Comparison of ENCODE assay signal across 8 cellular contexts in genomic region chr18:61435064-61435652, GRCh38.
DNase-seq lines count a peak whose midpoint lies in the region; ATAC-seq and TF ChIP-seq lines count a peak whose summit lies in the region.

No MANE protein-coding gene starts in this region.

- no peak overlapping the region for H3K4me3 ChIP-seq in WI38 (ENCODE audit: low read depth, low read length)
- no peak overlapping the region for H3K4me3 ChIP-seq in MG63

- no peak overlapping the region for H3K4me3 Mint-ChIP-seq in effector memory CD8-positive, alpha-beta T cell

- no peaks in the 10 kb centered on the region for H3K36me3 Mint-ChIP-seq in effector memory CD8-positive, alpha-beta T cell (ENCODE audit: insufficient read depth)

- H3K27me3 Mint-ChIP-seq in effector memory CD8-positive, alpha-beta T cell, result no peaks in the 10 kb centered on the region

- peak; percentile 79 for ATAC-seq in GM19467 (IDR thresholded peaks at IDR 0.05; ENCODE audit: unreplicated experiment)
- ATAC-seq in HG03460 (IDR thresholded peaks at IDR 0.05; ENCODE audit: unreplicated experiment), result peak; percentile 93
- no peak for ATAC-seq in effector memory CD8-positive, alpha-beta T cell (replicated peaks)

- TF ChIP-seq CTCF in GM10266 (IDR thresholded peaks at IDR 0.05; ENCODE audit: control insufficient read depth, insufficient read depth, low read depth, missing control alignments) (peak; percentile 49), WI38 (IDR thresholded peaks at IDR 0.05; ENCODE audit: low read depth, low read length) (peak; percentile 36)

- no peaks in the 10 kb centered on the region for H3K36me3 ChIP-seq in MG63

- H3K9me3 Mint-ChIP-seq in effector memory CD8-positive, alpha-beta T cell, result peaks cover 2 to 13% of the 10 kb centered on the region in 2 donors

- DNase-seq in GM10266 (ENCODE audit: extremely low spot score), result peak; percentile 21
- DNase-seq in lung microvascular endothelial cell (ENCODE audit: low read depth in 2 of 2), result peak; percentile 14 to 22
- DNase-seq in effector memory CD8-positive, alpha-beta T cell, result no peak
- DNase-seq in 8988T, result no peak
- no peak for DNase-seq in MG63

- no peaks in the 10 kb centered on the region for H3K9me3 ChIP-seq in MG63

- no peaks in the 10 kb centered on the region for H3K4me1 Mint-ChIP-seq in effector memory CD8-positive, alpha-beta T cell (ENCODE audit: low read depth in 2 of 2)

- no peak overlapping the region for H3K27ac Mint-ChIP-seq in effector memory CD8-positive, alpha-beta T cell

- no peaks in the 10 kb centered on the region for H3K27me3 ChIP-seq in MG63

Comparison
In these comparisons a context has a peak if more than half of its experiments do, and no peak if none do; other contexts are left out.
1. DNase-seq: peak in GM10266 (single experiment) and lung microvascular endothelial cell (2 of 2); none in effector memory CD8-positive, alpha-beta T cell (0 of 3), 8988T (single experiment) and MG63 (single experiment).